8 cellular contexts compared by ENCODE assay signal in genomic region chr2:208064220-208064951, GRCh38. TPM values are rescaled to one million over a fixed set of nuclear protein-coding genes. Genes with fewer than 3 reads are reported as not detected.
DNase-seq lines count a peak whose midpoint lies in the region; ATAC-seq and TF ChIP-seq lines count a peak whose summit lies in the region.

No MANE protein-coding gene starts in this region.

- H3K4me3 ChIP-seq in spleen: no peak overlapping the region

- no peaks in the 10 kb centered on the region for H3K27me3 ChIP-seq in spleen (replicated peaks in 1 of 7)

- H3K9me3 ChIP-seq in spleen: no peaks in the 10 kb centered on the region

- no peak overlapping the region for H3K27ac ChIP-seq in spleen

- ATAC-seq in GM18517 (IDR thresholded peaks at IDR 0.05; ENCODE audit: unreplicated experiment) (peak; percentile 95), HG02870 (IDR thresholded peaks at IDR 0.05; ENCODE audit: unreplicated experiment) (peak; percentile 99)

- TF ChIP-seq CTCF in spleen (IDR thresholded peaks at IDR 0.05 in 8 of 11, conservative IDR thresholded peaks at IDR 0.05 in 3 of 11): no peak

- DNase-seq in RKO (ENCODE audit: low spot score) (peak; percentile 39), kidney glomerular epithelial cell (lab: John Stamatoyannopoulos, UW) (peak; percentile 87), pons (ENCODE audit: low spot score) (no peak), 8988T (no peak), NCI-H524 treated with DMSO at 0.1 percent for 48 hours (lab: John Stamatoyannopoulos, UW) (no peak), spleen (no peak)

- intact Hi-C loops in spleen (cut with DNase I; ENCODE audit: low total_unique reads): no loop called here

- no peaks in the 10 kb centered on the region for H3K36me3 ChIP-seq in spleen

- WGBS in spleen, 5 donors: 42 to 63% (median 54%) methylated on average over 8 of the region's 8 CpGs

- TF ChIP-seq POLR2A in spleen (IDR thresholded peaks at IDR 0.05): no peak

- peaks cover 0 to 4% (median 0%) of the 10 kb centered on the region in 6 donors for H3K4me1 ChIP-seq in spleen

RNA-seq across cellular contexts. Expression of gene PLEKHM3, which starts 39.1 kb away (rescaled TPM):
- total RNA-seq in spleen: 10 to 100 TPM; 14.8 to 24.3 (median 18.9) TPM
- 1 to 10 TPM; 2.4 to 2.6 (median 2.4) TPM for polyA plus RNA-seq in spleen

RNA-seq across cellular contexts. Expression of gene CRYGD, which starts 59.9 kb away (rescaled TPM):
- not detected for total RNA-seq in spleen
- not detected for polyA plus RNA-seq in spleen

Comparison
In these comparisons a context has a peak if more than half of its experiments do, and no peak if none do; other contexts are left out.
1. DNase-seq: peak in RKO (single experiment) and kidney glomerular epithelial cell (single experiment); none in pons (single experiment), 8988T (single experiment), NCI-H524 treated with DMSO at 0.1 percent for 48 hours (single experiment) and spleen (single experiment).